24 cellular contexts compared by ENCODE assay signal in the genomic region with DNA sequence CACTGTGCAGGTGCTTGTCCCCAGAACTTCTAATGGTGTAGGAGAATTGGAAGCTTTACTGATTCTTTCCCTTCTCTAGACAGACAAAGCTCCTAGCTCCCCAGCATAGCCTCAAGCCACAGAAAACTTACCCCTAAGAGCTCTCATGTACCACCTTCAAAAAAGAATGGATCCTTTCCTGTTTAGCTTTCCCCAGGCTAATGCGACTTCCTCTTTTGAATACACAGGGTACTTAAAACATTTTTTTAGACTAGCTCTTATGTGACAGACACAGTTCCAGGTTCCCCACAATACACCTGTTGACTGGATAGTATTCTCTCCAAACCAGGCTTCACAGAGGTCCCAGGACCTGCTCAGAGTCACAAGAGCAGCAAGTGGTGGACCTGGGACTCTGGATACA. TPM values are rescaled to one million over a fixed set of nuclear protein-coding genes. Genes with fewer than 3 reads are reported as not detected.
"Had no signal": no experiment of that assay in that cellular context is flagged by ENCODE, and none has a peak within 500 bp of the region (broad histone marks: within the 10 kb centered on the region; RNA-seq: fewer than 3 reads in every experiment).

No MANE protein-coding gene starts in this region.

- ATAC-seq: activated CD4-positive, alpha-beta T cell treated with anti-CD3 and anti-CD28 coated beads for 36 hours; activated CD8-positive, alpha-beta T cell treated with anti-CD3 and anti-CD28 coated beads for 36 hours; activated T-cell treated with anti-CD3 and anti-CD28 coated beads, Interleukin-2, amount 50 U/mL, for 72 hours had no signal

- H3K4me3 ChIP-seq: adrenal gland, SK-N-MC had no signal

- H3K27ac ChIP-seq: adrenal gland, SK-N-MC, WERI-Rb-1 had no signal

- H3K4me1 ChIP-seq: adrenal gland had no signal

- DNase-seq: activated CD4-positive, alpha-beta T cell treated with anti-CD3 and anti-CD28 coated beads for 36 hours; activated CD4-positive, alpha-beta T cell treated with anti-CD3 and anti-CD28 coated beads, Interleukin-2, amount 50 U/mL, for 1 hour; activated CD8-positive, alpha-beta memory T cell treated with anti-CD3 and anti-CD28 coated beads, Interleukin-2, amount 50 U/mL, for 4 hours; activated CD8-positive, alpha-beta T cell treated with anti-CD3 and anti-CD28 coated beads for 36 hours; activated gamma-delta T cell treated with Interleukin-2 at 50 U/mL for 16 hours; activated naive CD4-positive, alpha-beta T cell treated with anti-CD3 and anti-CD28 coated beads, Interleukin-2, amount 50 U/mL, for 16 hours; activated naive CD8-positive, alpha-beta T cell treated with anti-CD3 and anti-CD28 coated beads, Interleukin-2, amount 10 ng/mL, durations not matched to agents 7 days and 5 days; activated T-cell treated with anti-CD3 and anti-CD28 coated beads, Interleukin-2, amount 50 U/mL, for 72 hours; adrenal gland; anterior cingulate cortex; cerebellar nuclear complex; Karpas-422; NCI-H1105; NCI-H1436; NCI-H187; NCI-H2081; NCI-H446 treated with DMSO at 0.1 percent for 48 hours; NCI-H524 treated with DMSO at 0.1 percent for 48 hours; NCI-H82; SIG-M5; WERI-Rb-1 had no signal

- H3K27me3 ChIP-seq: adrenal gland had no signal

- FAIRE-seq: colon had no signal

- H3K36me3 ChIP-seq: adrenal gland, WERI-Rb-1 had no signal

RNA-seq across cellular contexts. Expression of gene CTAGE1, which starts 8.3 kb away (rescaled TPM):
- total RNA-seq: activated CD4-positive, alpha-beta T cell treated with anti-CD3 and anti-CD28 coated beads for 36 hours; activated CD8-positive, alpha-beta T cell treated with anti-CD3 and anti-CD28 coated beads for 36 hours; activated naive CD8-positive, alpha-beta T cell treated with anti-CD3 and anti-CD28 coated beads, Interleukin-2, amount 10 ng/mL, durations not matched to agents 7 days and 5 days; activated T-cell treated with anti-CD3 and anti-CD28 coated beads, Interleukin-2, amount 50 U/mL, for 72 hours; activated T-helper 2 cell treated with anti-CD3 and anti-CD28 coated beads, Interferon-gamma antibody, Interleukin-2, Interleukin-4, amounts not matched to agents 10 μg/mL and 5 μg/mL and 100 μg/mL, durations not matched to agents 14 hours and 24 hours and 36 hours had no signal
- polyA plus RNA-seq: adrenal gland had no signal
